Comparison of ENCODE assay signal across 8 cellular contexts in genomic region chr1:246907472-246907871, GRCh38.
DNase-seq lines count a peak whose midpoint lies in the region; ATAC-seq lines count a peak whose summit lies in the region.

No MANE protein-coding gene starts in this region.

- ATAC-seq in GM18868 (IDR thresholded peaks at IDR 0.05; ENCODE audit: unreplicated experiment): peak; percentile 56
- no peak for ATAC-seq in HG03039 (IDR thresholded peaks at IDR 0.05; ENCODE audit: unreplicated experiment)

- peak; percentile 58 for DNase-seq in CD1c-positive myeloid dendritic cell (ENCODE audit: extremely low spot score)
- peak; percentile 21 for DNase-seq in NCI-H345 (lab: John Stamatoyannopoulos, UW)
- peak; percentile 64 for DNase-seq in cerebellar cortex (ENCODE audit: low spot score)
- peak; percentile 71 for DNase-seq in medulla oblongata (ENCODE audit: extremely low spot score)
- DNase-seq in activated CD4-positive, CD25-positive, alpha-beta regulatory T cell treated with anti-CD3 and anti-CD28 coated beads, Interleukin-2, amount 50 U/mL, for 72 hours: no peak
- DNase-seq in activated effector memory CD4-positive, alpha-beta T cell treated with Interleukin-2 at 50 U/mL for 16 hours: no peak

Comparison
In these comparisons a context has a peak if more than half of its experiments do, and no peak if none do; other contexts are left out.
1. DNase-seq: peak in CD1c-positive myeloid dendritic cell (single experiment), NCI-H345 (single experiment), cerebellar cortex (single experiment) and medulla oblongata (single experiment); none in activated CD4-positive, CD25-positive, alpha-beta regulatory T cell treated with anti-CD3 and anti-CD28 coated beads, Interleukin-2, amount 50 U/mL, for 72 hours (single experiment) and activated effector memory CD4-positive, alpha-beta T cell treated with Interleukin-2 at 50 U/mL for 16 hours (single experiment).